ENCODE assay signal across 8 cellular contexts in genomic region chr5:37836173-37837100, GRCh38. TPM values are rescaled to one million over a fixed set of nuclear protein-coding genes. Genes with fewer than 3 reads are reported as not detected.
DNase-seq lines count a peak whose midpoint lies in the region; TF ChIP-seq lines count a peak whose summit lies in the region.

No MANE protein-coding gene starts in this region.

- H3K4me3 ChIP-seq in NT2/D1 (ENCODE audit: insufficient read length, low read depth) (peak overlapping the region; percentile 37), fibroblast of lung (replicated peaks in 1 of 4; ENCODE audit: control extremely low read depth in 1 of 4, insufficient read depth in 1 of 4, low read depth in 3 of 4, low read length in 4 of 4) (peak overlapping the region; percentile 38 to 70 (median 39)), osteoblast (ENCODE audit: insufficient read depth, low read length) (peak overlapping the region; percentile 89)

- H3K4me2 ChIP-seq in fibroblast of lung (ENCODE audit: extremely low read depth, insufficient read depth, low read length) (peak overlapping the region; percentile 55), osteoblast (ENCODE audit: insufficient read depth, low read length) (peak overlapping the region; percentile 91)

- H3K4me1 ChIP-seq in NT2/D1 (ENCODE audit: insufficient read depth, insufficient read length) (peaks cover 2% of the 10 kb centered on the region), fibroblast of lung (ENCODE audit: control insufficient read depth, extremely low read depth, insufficient read depth, low read length) (peaks cover 3% of the 10 kb centered on the region), osteoblast (ENCODE audit: insufficient read depth, low read length) (peaks cover 52% of the 10 kb centered on the region)

- H3K79me2 ChIP-seq in fibroblast of lung (ENCODE audit: control insufficient read depth, insufficient read depth, low read length) = peaks cover 16% of the 10 kb centered on the region
- H3K79me2 ChIP-seq in osteoblast (ENCODE audit: insufficient read depth, low read length) = peaks cover 99% of the 10 kb centered on the region

- H3K9me3 ChIP-seq in NT2/D1 (ENCODE audit: insufficient read depth, low read length) (0 out of 2 replicates have a peak, but pooled peaks cover 6% of the 10 kb centered on the region), fibroblast of lung (ENCODE audit: control insufficient read depth, insufficient read depth, low read depth, low read length) (no peaks in the 10 kb centered on the region), osteoblast (ENCODE audit: low read depth, low read length) (no peaks in the 10 kb centered on the region)

- H3K9ac ChIP-seq in NT2/D1 (ENCODE audit: insufficient read length, low read depth) = peak overlapping the region; percentile 61
- peak overlapping the region; percentile 39 for H3K9ac ChIP-seq in fibroblast of lung (ENCODE audit: insufficient read depth, low read length)

- H3K27ac ChIP-seq in fibroblast of lung (ENCODE audit: insufficient read depth, low read length) = peak overlapping the region; percentile 78
- H3K27ac ChIP-seq in osteoblast (ENCODE audit: low read depth, low read length) = peak overlapping the region; percentile 78

- DNase-seq in D341Med (ENCODE audit: low spot score) (peak; percentile 73), NT2/D1 (ENCODE audit: low read depth, low spot score) (no peak), fibroblast of lung (ENCODE audit: low read depth in 2 of 2) (peak in 1 of 2 donors; percentile 51), osteoblast (ENCODE audit: insufficient read length, low spot score, missing footprints) (peak; percentile 97), GM19240 (ENCODE audit: insufficient read length, low spot score) (no peak), NCI-H446 (lab: John Stamatoyannopoulos, UW) (no peak)
- no peak for DNase-seq in stimulated activated naive CD4-positive, alpha-beta T cell treated with Interleukin-2 at 50 U/mL for 16 hours (lab: John Stamatoyannopoulos, UW)
- no peak for DNase-seq in stimulated activated CD4-positive, alpha-beta T cell treated with anti-CD3 and anti-CD28 coated beads, Interleukin-1b, Interleukin-23, amount 100 ng/mL, for 48 hours

- H3K36me3 ChIP-seq in NT2/D1 (ENCODE audit: insufficient read depth, insufficient read length, low read length) (peaks cover 2% of the 10 kb centered on the region), fibroblast of lung (ENCODE audit: control insufficient read depth, insufficient read depth, low read length) (no peaks in the 10 kb centered on the region), osteoblast (ENCODE audit: insufficient read depth, low read length) (peaks cover 10% of the 10 kb centered on the region)

- H4K20me1 ChIP-seq in fibroblast of lung (ENCODE audit: control insufficient read depth, extremely low read depth, insufficient read depth, low read length) (no peaks in the 10 kb centered on the region), osteoblast (ENCODE audit: insufficient read depth, low read length) (no peaks in the 10 kb centered on the region)

- H3K27me3 ChIP-seq in NT2/D1 (ENCODE audit: insufficient read depth, insufficient read length) (peaks cover 92% of the 10 kb centered on the region), fibroblast of lung (ENCODE audit: control insufficient read depth, insufficient read depth, low read length) (no peaks in the 10 kb centered on the region), osteoblast (ENCODE audit: insufficient read depth, low read length) (no peaks in the 10 kb centered on the region)

- H2AFZ ChIP-seq in fibroblast of lung (ENCODE audit: low read length) = peak overlapping the region; percentile 65
- peak overlapping the region; percentile 89 for H2AFZ ChIP-seq in osteoblast (ENCODE audit: low read length)

- no peak for TF ChIP-seq CTCF in fibroblast of lung (conservative IDR thresholded peaks at IDR 0.05 in 1 of 2, IDR thresholded peaks at IDR 0.05 in 1 of 2; ENCODE audit: low read depth in 1 of 2, low read length in 2 of 2)
- TF ChIP-seq CTCF in osteoblast (IDR thresholded peaks at IDR 0.05; ENCODE audit: extremely low read depth, low read depth, low read length) = no peak

RNA-seq across cellular contexts. Expression of gene GDNF, which starts 3.4 kb away (rescaled TPM):
- total RNA-seq in fibroblast of lung (0.51 and 0.83 TPM in 2 replicates), osteoblast (5.0 and 6.2 TPM in 2 replicates)
- polyA plus RNA-seq in fibroblast of lung = 0.32 and 2.2 TPM in 2 replicates
- polyA plus RNA-seq in fibroblast of lung (2012) = 0.47 and 2.3 TPM in 2 replicates
- 0.39 and 1.1 TPM in 2 replicates for polyA minus RNA-seq in fibroblast of lung (ENCODE audit: low replicate concordance)

Comparison
In these comparisons a context has a peak if more than half of its experiments do, and no peak if none do; other contexts are left out.
1. DNase-seq: peak in D341Med (single experiment) and osteoblast (single experiment); none in NT2/D1 (single experiment), stimulated activated naive CD4-positive, alpha-beta T cell treated with Interleukin-2 at 50 U/mL for 16 hours (single experiment), stimulated activated CD4-positive, alpha-beta T cell treated with anti-CD3 and anti-CD28 coated beads, Interleukin-1b, Interleukin-23, amount 100 ng/mL, for 48 hours (single experiment), GM19240 (single experiment) and NCI-H446 (0 of 2).
2. H3K4me3 ChIP-seq: peak in every context shown above with its lines; median percentile 89 in osteoblast; 39 in fibroblast of lung; 37 in NT2/D1.